Comparison of ENCODE assay signal across 20 cellular contexts in the genomic region with DNA sequence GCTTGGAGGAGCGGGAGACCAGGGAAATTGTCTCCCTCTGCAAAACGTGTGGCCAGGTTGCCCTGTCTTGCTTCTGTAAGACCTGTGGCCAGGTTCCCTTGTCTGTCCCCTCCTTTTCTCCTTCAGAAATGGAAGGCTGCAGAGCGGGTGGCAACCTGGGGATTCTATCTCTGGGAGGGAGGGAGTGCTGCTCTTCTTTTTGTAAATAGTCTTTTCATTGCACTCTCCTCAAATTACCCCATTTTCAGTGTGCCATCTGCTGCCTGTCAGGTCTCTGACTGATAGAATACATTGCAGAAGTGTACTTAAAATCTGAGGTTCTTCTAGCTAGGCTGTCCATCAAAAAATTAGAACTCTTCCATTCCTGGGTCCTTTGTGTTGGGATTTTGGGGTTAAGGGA.
A peak's percentile ranks its signal among the peaks of the same experiment; 100 is the strongest.
DNase-seq lines count a peak whose midpoint lies in the region; ATAC-seq, FAIRE-seq and TF ChIP-seq lines count a peak whose summit lies in the region.
"Had no signal": no experiment of that assay in that cellular context is flagged by ENCODE, and none has a peak within 500 bp of the region (broad histone marks: within the 10 kb centered on the region; RNA-seq: fewer than 3 reads in every experiment).

No MANE protein-coding gene starts in this region.

- ATAC-seq in GM23338 = no peak
- no peak for ATAC-seq in WTC11
- no peak for ATAC-seq in HepG2
- ATAC-seq: Panc1 had no signal

- H3K79me2 ChIP-seq in GM23338 (replicated peaks; ENCODE audit: insufficient read depth) (no peaks in the 10 kb centered on the region), HepG2 (ENCODE audit: insufficient read depth, low read length) (no peaks in the 10 kb centered on the region)

- H3K4me3 Mint-ChIP-seq in GM23338 (no peak overlapping the region), WTC11 (no peak overlapping the region)
- H3K4me3 Mint-ChIP-seq: CD4-positive, CD25-positive, alpha-beta regulatory T cell had no signal

- H3K9me3 Mint-ChIP-seq in GM23338 = no peaks in the 10 kb centered on the region
- H3K9me3 Mint-ChIP-seq in WTC11 = peaks cover 16% of the 10 kb centered on the region

- no peak overlapping the region for H3K4me2 ChIP-seq in GM23338
- H3K4me2 ChIP-seq in HepG2 (ENCODE audit: low read depth, low read length) = no peak overlapping the region
- H3K4me2 ChIP-seq: SK-N-SH had no signal

- H3F3A ChIP-seq in GM23338 (replicated peaks; ENCODE audit: low read depth) = no peaks in the 10 kb centered on the region

- TF ChIP-seq POLR2A in adrenal gland (IDR thresholded peaks at IDR 0.05) (no peak), HepG2 (IDR thresholded peaks at IDR 0.05; ENCODE audit: insufficient read depth in 1 of 2, low read depth in 2 of 2, low read length in 2 of 2) (no peak)

- H3K4me3 ChIP-seq in GM23338 (no peak overlapping the region), adrenal gland (no peak overlapping the region), HepG2 (replicated peaks in 1 of 3; ENCODE audit: insufficient read depth in 1 of 3, low read depth in 2 of 3, low read length in 3 of 3) (no peak overlapping the region)

- H3K36me3 Mint-ChIP-seq in GM23338 (ENCODE audit: low read depth) = no peaks in the 10 kb centered on the region
- H3K36me3 Mint-ChIP-seq in WTC11 = peaks cover 4% of the 10 kb centered on the region; the same call in 1 of the 2 replicates
- H3K36me3 Mint-ChIP-seq: CD4-positive, CD25-positive, alpha-beta regulatory T cell had no signal

- FAIRE-seq in HepG2 (lab: Jason Lieb, UNC) = no peak
- FAIRE-seq: G401.6, GM12892 had no signal

- H3K4me1 Mint-ChIP-seq in GM23338 (peaks cover 11% of the 10 kb centered on the region), WTC11 (peaks cover 10% of the 10 kb centered on the region)
- H3K4me1 Mint-ChIP-seq: CD4-positive, CD25-positive, alpha-beta regulatory T cell had no signal

- H3K4me1 ChIP-seq in GM23338 (ENCODE audit: insufficient read depth) = no peaks in the 10 kb centered on the region
- H3K4me1 ChIP-seq in adrenal gland (replicated peaks in 1 of 2) = no peaks in the 10 kb centered on the region
- no peaks in the 10 kb centered on the region for H3K4me1 ChIP-seq in HepG2 (ENCODE audit: insufficient read depth, low read length)

- no peaks in the 10 kb centered on the region for H3K9me2 ChIP-seq in GM23338 (ENCODE audit: insufficient read depth)
- H3K9me2 ChIP-seq: SK-N-SH had no signal

- H3K36me3 ChIP-seq in GM23338 (ENCODE audit: insufficient read depth) (no peaks in the 10 kb centered on the region), adrenal gland (replicated peaks in 1 of 2) (no peaks in the 10 kb centered on the region), HepG2 (replicated peaks in 1 of 2; ENCODE audit: control insufficient read depth in 1 of 2, insufficient read depth in 2 of 2, low read length in 2 of 2) (no peaks in the 10 kb centered on the region)

- no peaks in the 10 kb centered on the region for H3K9me3 ChIP-seq in adrenal gland (replicated peaks in 1 of 3)
- no peaks in the 10 kb centered on the region for H3K9me3 ChIP-seq in HepG2 (ENCODE audit: low read length)
- H3K9me3 ChIP-seq: SK-N-SH had no signal

- peaks cover 3% of the 10 kb centered on the region for H3K27me3 Mint-ChIP-seq in GM23338 (ENCODE audit: insufficient read depth, low read depth, poor library complexity)
- H3K27me3 Mint-ChIP-seq in WTC11 (ENCODE audit: low read depth) = no peaks in the 10 kb centered on the region
- H3K27me3 Mint-ChIP-seq: CD4-positive, CD25-positive, alpha-beta regulatory T cell had no signal

- TF ChIP-seq EP300 in HepG2 (IDR thresholded peaks at IDR 0.05; ENCODE audit: low read depth in 2 of 2, low read length in 2 of 2) = no peak
- no peak for TF ChIP-seq EP300 in HepG2 (CRISPR knock-in tag; IDR thresholded peaks at IDR 0.05; ENCODE audit: borderline replicate concordance)

- H2AFZ ChIP-seq in GM23338 = peak overlapping the region; percentile 28; the same call in 1 of the 2 replicates
- H2AFZ ChIP-seq in HepG2 (ENCODE audit: low read length) = no peak overlapping the region

- POLR2A ChIA-PET in WTC11 (lab: Charles Lee) (no interaction called here), HepG2 (lab: Yijun Ruan, JAX) (no interaction called here)

- DNase-seq in GM23338 (ENCODE audit: low spot score) (no peak), NCI-H2171 (lab: John Stamatoyannopoulos, UW) (peak; percentile 60), NCI-H524 treated with DMSO at 0.1 percent for 48 hours (lab: John Stamatoyannopoulos, UW) (peak; percentile 44), left kidney (ENCODE audit: low read depth, low spot score) (peak; percentile 56), WTC11 (ENCODE audit: low spot score) (no peak), NCI-H1436 (lab: John Stamatoyannopoulos, UW) (no peak), adrenal gland (no peak), HepG2 (ENCODE audit: low spot score) (no peak)
- DNase-seq: CD4-positive, CD25-positive, alpha-beta regulatory T cell; COR-L47; Karpas-422; NCI-H1436 treated with DMSO at 0.1 percent for 48 hours; NCI-H2029 treated with DMSO at 0.1 percent for 48 hours; NCI-H2227 treated with DMSO at 0.1 percent for 48 hours; NK-92 treated with Interleukin-12 subunit alpha and Interleukin-12 subunit beta, amount 100 ng/mL, for 24 hours; SIG-M5; SK-N-SH had no signal

- H3K27ac ChIP-seq in GM23338 (ENCODE audit: low read depth) (no peak overlapping the region), adrenal gland (no peak overlapping the region), HepG2 (ENCODE audit: extremely low read length, insufficient read depth, low read length) (no peak overlapping the region)

- no peak for TF ChIP-seq RAD21 in HepG2 (CRISPR knock-in tag; IDR thresholded peaks at IDR 0.05)

- H3K27me3 ChIP-seq in GM23338 (ENCODE audit: insufficient read depth) = no peaks in the 10 kb centered on the region
- no peaks in the 10 kb centered on the region for H3K27me3 ChIP-seq in adrenal gland
- no peaks in the 10 kb centered on the region; a peak in 1 of 5 replicates for H3K27me3 ChIP-seq in HepG2 (ENCODE audit: control insufficient read depth in 1 of 2, insufficient read depth in 2 of 2, low read length in 2 of 2)

- H3K9ac ChIP-seq in HepG2 (ENCODE audit: insufficient read depth, low read depth, low read length) = no peak overlapping the region
- H3K9ac ChIP-seq: SK-N-SH had no signal

- H4K20me1 ChIP-seq in GM23338 (replicated peaks; ENCODE audit: insufficient read depth) (no peaks in the 10 kb centered on the region), HepG2 (ENCODE audit: insufficient read depth, low read length) (no peaks in the 10 kb centered on the region)

- intact Hi-C loops in adrenal gland (cut with DNase I) (no loop called here), HepG2 (cut with micrococcal nuclease; ENCODE audit: unreplicated experiment) (no loop called here)

- WGBS in adrenal gland, 4 donors = 64 to 86% (median 72%) methylated on average over 3 of the region's 3 CpGs
- 0% methylated on average over 3 of the region's 3 CpGs for WGBS in HepG2 (ENCODE audit: low lambda C conversion rate)

- in situ Hi-C loops in HepG2 (cut with HindIII; ENCODE audit: extremely low pct_ligation_motif_present, low pct_unique_long_range_greater_than_20kb) = no loop called here

- H3K27ac Mint-ChIP-seq in GM23338 (0 out of 2 replicates have a peak overlapping the region, but pooled peaks have one; percentile 2), WTC11 (no peak overlapping the region)
- H3K27ac Mint-ChIP-seq: CD4-positive, CD25-positive, alpha-beta regulatory T cell had no signal

- CTCF ChIA-PET in WTC11 (lab: Charles Lee) (no interaction called here), HepG2 (lab: Yijun Ruan, JAX; ENCODE audit: low intra/inter-chr PET ratio, low total read pairs) (no interaction called here)

- BruUV-seq in HepG2 (replicated peaks; lab: Mats Ljungman, UMichigan) = no TSS peak

- TF ChIP-seq CTCF in GM23338 (conservative IDR thresholded peaks at IDR 0.05; ENCODE audit: low read depth in 2 of 2) (no peak), WTC11 (IDR thresholded peaks at IDR 0.05) (no peak), adrenal gland (IDR thresholded peaks at IDR 0.05) (no peak), HepG2 (CRISPR knock-in tag; IDR thresholded peaks at IDR 0.05) (no peak)

TF ChIP-seq in GM23338, 12 proteins besides CTCF, POLR2A, EP300 and RAD21 (continues in another document):
- no peak for TF ChIP-seq CREB1 (CRISPR knock-in tag; IDR thresholded peaks at IDR 0.05; ENCODE audit: low read depth)
- TF ChIP-seq ZNF114 (CRISPR knock-in tag; IDR thresholded peaks at IDR 0.05) = no peak
- TF ChIP-seq, protein P1, sequence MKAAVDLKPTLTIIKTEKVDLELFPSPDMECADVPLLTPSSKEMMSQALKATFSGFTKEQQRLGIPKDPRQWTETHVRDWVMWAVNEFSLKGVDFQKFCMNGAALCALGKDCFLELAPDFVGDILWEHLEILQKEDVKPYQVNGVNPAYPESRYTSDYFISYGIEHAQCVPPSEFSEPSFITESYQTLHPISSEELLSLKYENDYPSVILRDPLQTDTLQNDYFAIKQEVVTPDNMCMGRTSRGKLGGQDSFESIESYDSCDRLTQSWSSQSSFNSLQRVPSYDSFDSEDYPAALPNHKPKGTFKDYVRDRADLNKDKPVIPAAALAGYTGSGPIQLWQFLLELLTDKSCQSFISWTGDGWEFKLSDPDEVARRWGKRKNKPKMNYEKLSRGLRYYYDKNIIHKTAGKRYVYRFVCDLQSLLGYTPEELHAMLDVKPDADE (IDR thresholded peaks at IDR 0.05) = no peak

TF ChIP-seq in HepG2, 621 proteins besides CTCF, POLR2A, EP300 and RAD21 (continues in another document):
- TF ChIP-seq EEA1 (CRISPR knock-in tag; IDR thresholded peaks at IDR 0.05; ENCODE audit: borderline replicate concordance) (no peak), ZNF567 (CRISPR knock-in tag; IDR thresholded peaks at IDR 0.05; ENCODE audit: borderline replicate concordance) (no peak), RFX5 (IDR thresholded peaks at IDR 0.05; ENCODE audit: low read depth, low read length) (no peak), ZNF773 (CRISPR knock-in tag; IDR thresholded peaks at IDR 0.05; ENCODE audit: borderline replicate concordance) (no peak)
- TF ChIP-seq, protein P2, sequence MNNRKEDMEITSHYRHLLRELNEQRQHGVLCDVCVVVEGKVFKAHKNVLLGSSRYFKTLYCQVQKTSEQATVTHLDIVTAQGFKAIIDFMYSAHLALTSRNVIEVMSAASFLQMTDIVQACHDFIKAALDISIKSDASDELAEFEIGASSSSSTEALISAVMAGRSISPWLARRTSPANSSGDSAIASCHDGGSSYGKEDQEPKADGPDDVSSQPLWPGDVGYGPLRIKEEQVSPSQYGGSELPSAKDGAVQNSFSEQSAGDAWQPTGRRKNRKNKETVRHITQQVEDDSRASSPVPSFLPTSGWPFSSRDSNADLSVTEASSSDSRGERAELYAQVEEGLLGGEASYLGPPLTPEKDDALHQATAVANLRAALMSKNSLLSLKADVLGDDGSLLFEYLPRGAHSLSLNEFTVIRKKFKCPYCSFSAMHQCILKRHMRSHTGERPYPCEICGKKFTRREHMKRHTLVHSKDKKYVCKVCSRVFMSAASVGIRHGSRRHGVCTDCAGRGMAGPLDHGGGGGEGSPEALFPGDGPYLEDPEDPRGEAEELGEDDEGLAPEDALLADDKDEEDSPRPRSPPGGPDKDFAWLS (CRISPR knock-in tag; IDR thresholded peaks at IDR 0.05; ENCODE audit: borderline replicate concordance) = no peak

Comparison
In these comparisons a context has a peak if more than half of its experiments do, and no peak if none do; other contexts are left out.
1. DNase-seq: peak in NCI-H2171 (single experiment), NCI-H524 treated with DMSO at 0.1 percent for 48 hours (single experiment) and left kidney (single experiment); none in GM23338 (single experiment), WTC11 (single experiment), NCI-H1436 (single experiment), adrenal gland (0 of 7) and HepG2 (single experiment).